Comparison of ENCODE assay signal across 1 cellular context in the genomic region with DNA sequence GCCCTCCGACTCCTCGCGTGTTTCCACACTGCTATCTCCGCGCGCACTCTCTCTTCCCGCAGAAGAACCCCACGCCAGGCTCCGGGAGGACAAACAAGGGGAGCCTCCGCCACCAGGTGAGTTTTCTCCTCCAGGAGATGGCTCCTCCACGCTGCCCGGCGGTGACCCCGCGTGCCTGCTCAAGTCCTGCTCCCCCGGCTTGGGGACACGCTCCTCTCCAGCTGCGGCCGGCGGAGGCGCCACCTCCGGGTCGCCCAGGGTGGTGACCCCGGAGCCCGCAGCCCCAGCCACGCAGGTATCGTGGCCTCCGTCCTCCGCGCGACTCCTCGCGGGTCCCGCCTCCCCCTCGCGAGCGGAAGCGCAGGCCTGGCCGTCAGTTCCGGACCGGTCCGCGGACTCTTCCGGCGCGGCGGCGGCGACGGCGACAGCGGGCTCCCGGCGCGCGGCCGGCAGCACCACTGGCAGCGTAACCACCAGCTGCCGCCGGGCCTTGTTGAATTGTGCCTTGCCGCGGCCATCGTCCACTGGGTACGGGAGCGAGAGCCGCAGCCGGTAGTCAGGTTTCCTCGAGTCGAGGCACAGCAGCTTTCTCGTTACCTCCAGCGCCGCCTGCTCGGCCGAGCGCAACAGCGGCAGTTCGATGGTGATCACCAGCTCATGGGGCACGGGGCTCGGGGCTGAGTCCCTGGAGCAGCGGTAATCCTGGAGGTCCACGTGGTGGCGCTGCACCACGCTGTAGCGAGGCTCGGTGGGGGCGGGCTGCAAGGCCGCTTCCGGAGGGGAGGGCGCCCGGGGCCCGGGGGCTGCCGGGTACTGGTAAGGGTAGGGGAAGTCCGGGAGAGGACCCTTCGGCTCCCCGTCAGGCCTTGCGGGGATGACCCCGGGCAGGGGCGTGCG.
A peak's percentile ranks its signal among the peaks of the same experiment; 100 is the strongest.
TF ChIP-seq lines count a peak whose summit lies in the region.

No MANE protein-coding gene starts in this region.

TF ChIP-seq in K562, 482 proteins besides CTCF, POLR2A, EP300 and RAD21 (continued from another document and continues in another):
- TF ChIP-seq ZNF232 (CRISPR knock-in tag; IDR thresholded peaks at IDR 0.05): no peak
- peak; percentile 81 for TF ChIP-seq CREB1 (IDR thresholded peaks at IDR 0.05)
- TF ChIP-seq CREB1 (CRISPR knock-in tag; IDR thresholded peaks at IDR 0.05): peak; percentile 85
- no peak for TF ChIP-seq RHOXF2B (CRISPR knock-in tag; conservative IDR thresholded peaks at IDR 0.05)
- peak; percentile 45 for TF ChIP-seq PHF20 (IDR thresholded peaks at IDR 0.05; ENCODE audit: partially characterized antibody)
- TF ChIP-seq, protein P1, sequence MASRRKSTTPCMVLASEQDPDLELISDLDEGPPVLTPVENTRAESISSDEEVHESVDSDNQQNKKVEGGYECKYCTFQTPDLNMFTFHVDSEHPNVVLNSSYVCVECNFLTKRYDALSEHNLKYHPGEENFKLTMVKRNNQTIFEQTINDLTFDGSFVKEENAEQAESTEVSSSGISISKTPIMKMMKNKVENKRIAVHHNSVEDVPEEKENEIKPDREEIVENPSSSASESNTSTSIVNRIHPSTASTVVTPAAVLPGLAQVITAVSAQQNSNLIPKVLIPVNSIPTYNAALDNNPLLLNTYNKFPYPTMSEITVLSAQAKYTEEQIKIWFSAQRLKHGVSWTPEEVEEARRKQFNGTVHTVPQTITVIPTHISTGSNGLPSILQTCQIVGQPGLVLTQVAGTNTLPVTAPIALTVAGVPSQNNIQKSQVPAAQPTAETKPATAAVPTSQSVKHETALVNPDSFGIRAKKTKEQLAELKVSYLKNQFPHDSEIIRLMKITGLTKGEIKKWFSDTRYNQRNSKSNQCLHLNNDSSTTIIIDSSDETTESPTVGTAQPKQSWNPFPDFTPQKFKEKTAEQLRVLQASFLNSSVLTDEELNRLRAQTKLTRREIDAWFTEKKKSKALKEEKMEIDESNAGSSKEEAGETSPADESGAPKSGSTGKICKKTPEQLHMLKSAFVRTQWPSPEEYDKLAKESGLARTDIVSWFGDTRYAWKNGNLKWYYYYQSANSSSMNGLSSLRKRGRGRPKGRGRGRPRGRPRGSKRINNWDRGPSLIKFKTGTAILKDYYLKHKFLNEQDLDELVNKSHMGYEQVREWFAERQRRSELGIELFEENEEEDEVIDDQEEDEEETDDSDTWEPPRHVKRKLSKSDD (conservative IDR thresholded peaks at IDR 0.05; ENCODE audit: low read length): no peak
- TF ChIP-seq, protein P2, sequence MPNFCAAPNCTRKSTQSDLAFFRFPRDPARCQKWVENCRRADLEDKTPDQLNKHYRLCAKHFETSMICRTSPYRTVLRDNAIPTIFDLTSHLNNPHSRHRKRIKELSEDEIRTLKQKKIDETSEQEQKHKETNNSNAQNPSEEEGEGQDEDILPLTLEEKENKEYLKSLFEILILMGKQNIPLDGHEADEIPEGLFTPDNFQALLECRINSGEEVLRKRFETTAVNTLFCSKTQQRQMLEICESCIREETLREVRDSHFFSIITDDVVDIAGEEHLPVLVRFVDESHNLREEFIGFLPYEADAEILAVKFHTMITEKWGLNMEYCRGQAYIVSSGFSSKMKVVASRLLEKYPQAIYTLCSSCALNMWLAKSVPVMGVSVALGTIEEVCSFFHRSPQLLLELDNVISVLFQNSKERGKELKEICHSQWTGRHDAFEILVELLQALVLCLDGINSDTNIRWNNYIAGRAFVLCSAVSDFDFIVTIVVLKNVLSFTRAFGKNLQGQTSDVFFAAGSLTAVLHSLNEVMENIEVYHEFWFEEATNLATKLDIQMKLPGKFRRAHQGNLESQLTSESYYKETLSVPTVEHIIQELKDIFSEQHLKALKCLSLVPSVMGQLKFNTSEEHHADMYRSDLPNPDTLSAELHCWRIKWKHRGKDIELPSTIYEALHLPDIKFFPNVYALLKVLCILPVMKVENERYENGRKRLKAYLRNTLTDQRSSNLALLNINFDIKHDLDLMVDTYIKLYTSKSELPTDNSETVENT (CRISPR knock-in tag; IDR thresholded peaks at IDR 0.05): peak; percentile 18; the same call in 1 of the 2 replicates
- TF ChIP-seq PRPF4 (IDR thresholded peaks at IDR 0.05; ENCODE audit: insufficient read depth, low read depth, low read length, poor library complexity, severe bottlenecking): peak; percentile 41
- TF ChIP-seq SAP30 (IDR thresholded peaks at IDR 0.05; ENCODE audit: borderline replicate concordance, insufficient read depth, low read depth, low read length, poor library complexity, severe bottlenecking): no peak
- TF ChIP-seq, protein P3, sequence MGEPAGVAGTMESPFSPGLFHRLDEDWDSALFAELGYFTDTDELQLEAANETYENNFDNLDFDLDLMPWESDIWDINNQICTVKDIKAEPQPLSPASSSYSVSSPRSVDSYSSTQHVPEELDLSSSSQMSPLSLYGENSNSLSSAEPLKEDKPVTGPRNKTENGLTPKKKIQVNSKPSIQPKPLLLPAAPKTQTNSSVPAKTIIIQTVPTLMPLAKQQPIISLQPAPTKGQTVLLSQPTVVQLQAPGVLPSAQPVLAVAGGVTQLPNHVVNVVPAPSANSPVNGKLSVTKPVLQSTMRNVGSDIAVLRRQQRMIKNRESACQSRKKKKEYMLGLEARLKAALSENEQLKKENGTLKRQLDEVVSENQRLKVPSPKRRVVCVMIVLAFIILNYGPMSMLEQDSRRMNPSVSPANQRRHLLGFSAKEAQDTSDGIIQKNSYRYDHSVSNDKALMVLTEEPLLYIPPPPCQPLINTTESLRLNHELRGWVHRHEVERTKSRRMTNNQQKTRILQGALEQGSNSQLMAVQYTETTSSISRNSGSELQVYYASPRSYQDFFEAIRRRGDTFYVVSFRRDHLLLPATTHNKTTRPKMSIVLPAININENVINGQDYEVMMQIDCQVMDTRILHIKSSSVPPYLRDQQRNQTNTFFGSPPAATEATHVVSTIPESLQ (CRISPR knock-in tag; IDR thresholded peaks at IDR 0.05): 0 out of 2 replicates have a peak, but pooled peaks have one; percentile 83
- TF ChIP-seq JUND (IDR thresholded peaks at IDR 0.05; ENCODE audit: borderline replicate concordance, low read depth, low read length): peak; percentile 42; the same call in 1 of the 2 replicates
- no peak; the same call in 2 of the 3 replicates for TF ChIP-seq JUND (tag; IDR thresholded peaks at IDR 0.05; ENCODE audit: borderline replicate concordance, low read depth, low read length)
- TF ChIP-seq ZFP36 (IDR thresholded peaks at IDR 0.05; ENCODE audit: low read depth, low read length, partially characterized antibody): peak; percentile 43
- peak; percentile 14 for TF ChIP-seq MEIS2 (IDR thresholded peaks at IDR 0.05; ENCODE audit: partially characterized antibody)
- no peak for TF ChIP-seq NRF1 (conservative IDR thresholded peaks at IDR 0.05 in 1 of 2, IDR thresholded peaks at IDR 0.05 in 1 of 2)
- peak; percentile 66 for TF ChIP-seq RNF2 (IDR thresholded peaks at IDR 0.05)
- peak; percentile 35; the same call in 1 of the 2 replicates for TF ChIP-seq SOX6 (IDR thresholded peaks at IDR 0.05)
- TF ChIP-seq SPI1 (IDR thresholded peaks at IDR 0.05; ENCODE audit: borderline replicate concordance, low read depth, low read length): 0 out of 2 replicates have a peak, but pooled peaks have one; percentile 4
- peak; percentile 96 for TF ChIP-seq RBFOX2 (IDR thresholded peaks at IDR 0.05; ENCODE audit: low read depth, low read length)
- peak; percentile 82 for TF ChIP-seq SUPT5H (IDR thresholded peaks at IDR 0.05)
- TF ChIP-seq RBM22 (IDR thresholded peaks at IDR 0.05; ENCODE audit: low read depth, low read length, poor library complexity, severe bottlenecking): no peak
- TF ChIP-seq, protein P4, sequence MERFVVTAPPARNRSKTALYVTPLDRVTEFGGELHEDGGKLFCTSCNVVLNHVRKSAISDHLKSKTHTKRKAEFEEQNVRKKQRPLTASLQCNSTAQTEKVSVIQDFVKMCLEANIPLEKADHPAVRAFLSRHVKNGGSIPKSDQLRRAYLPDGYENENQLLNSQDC (CRISPR knock-in tag; IDR thresholded peaks at IDR 0.05): no peak
- TF ChIP-seq ETV1 (tag; conservative IDR thresholded peaks at IDR 0.05; ENCODE audit: low read depth): peak; percentile 94
- peak; percentile 96 for TF ChIP-seq HNRNPLL (IDR thresholded peaks at IDR 0.05; ENCODE audit: low read depth, low read length, poor library complexity, severe bottlenecking)
- 0 out of 2 replicates have a peak, but pooled peaks have one; percentile 22 for TF ChIP-seq ELF2 (CRISPR knock-in tag; IDR thresholded peaks at IDR 0.05)
- TF ChIP-seq HIVEP1 (CRISPR knock-in tag; IDR thresholded peaks at IDR 0.05): no peak
- TF ChIP-seq, protein P5, sequence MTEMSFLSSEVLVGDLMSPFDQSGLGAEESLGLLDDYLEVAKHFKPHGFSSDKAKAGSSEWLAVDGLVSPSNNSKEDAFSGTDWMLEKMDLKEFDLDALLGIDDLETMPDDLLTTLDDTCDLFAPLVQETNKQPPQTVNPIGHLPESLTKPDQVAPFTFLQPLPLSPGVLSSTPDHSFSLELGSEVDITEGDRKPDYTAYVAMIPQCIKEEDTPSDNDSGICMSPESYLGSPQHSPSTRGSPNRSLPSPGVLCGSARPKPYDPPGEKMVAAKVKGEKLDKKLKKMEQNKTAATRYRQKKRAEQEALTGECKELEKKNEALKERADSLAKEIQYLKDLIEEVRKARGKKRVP (CRISPR knock-in tag; IDR thresholded peaks at IDR 0.05): no peak
- TF ChIP-seq ZNF644 (tag; IDR thresholded peaks at IDR 0.05; ENCODE audit: low read depth): no peak
- peak; percentile 92 for TF ChIP-seq GABPA (tag; conservative IDR thresholded peaks at IDR 0.05; ENCODE audit: low read depth)
- peak; percentile 60 for TF ChIP-seq POLR2B (IDR thresholded peaks at IDR 0.05; ENCODE audit: low read depth, partially characterized antibody)
- TF ChIP-seq, protein P6, sequence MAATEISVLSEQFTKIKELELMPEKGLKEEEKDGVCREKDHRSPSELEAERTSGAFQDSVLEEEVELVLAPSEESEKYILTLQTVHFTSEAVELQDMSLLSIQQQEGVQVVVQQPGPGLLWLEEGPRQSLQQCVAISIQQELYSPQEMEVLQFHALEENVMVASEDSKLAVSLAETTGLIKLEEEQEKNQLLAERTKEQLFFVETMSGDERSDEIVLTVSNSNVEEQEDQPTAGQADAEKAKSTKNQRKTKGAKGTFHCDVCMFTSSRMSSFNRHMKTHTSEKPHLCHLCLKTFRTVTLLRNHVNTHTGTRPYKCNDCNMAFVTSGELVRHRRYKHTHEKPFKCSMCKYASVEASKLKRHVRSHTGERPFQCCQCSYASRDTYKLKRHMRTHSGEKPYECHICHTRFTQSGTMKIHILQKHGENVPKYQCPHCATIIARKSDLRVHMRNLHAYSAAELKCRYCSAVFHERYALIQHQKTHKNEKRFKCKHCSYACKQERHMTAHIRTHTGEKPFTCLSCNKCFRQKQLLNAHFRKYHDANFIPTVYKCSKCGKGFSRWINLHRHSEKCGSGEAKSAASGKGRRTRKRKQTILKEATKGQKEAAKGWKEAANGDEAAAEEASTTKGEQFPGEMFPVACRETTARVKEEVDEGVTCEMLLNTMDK (IDR thresholded peaks at IDR 0.05; ENCODE audit: borderline replicate concordance, insufficient read depth, low read depth, low read length, poor library complexity, severe bottlenecking): peak; percentile 83
- peak; percentile 23 for TF ChIP-seq TAF1 (IDR thresholded peaks at IDR 0.05; ENCODE audit: control insufficient read depth, extremely low read depth, insufficient read depth, low read length, severe bottlenecking)
- TF ChIP-seq CXXC5 (CRISPR knock-in tag; IDR thresholded peaks at IDR 0.05): peak; percentile 88
- no peak; the same call in 1 of the 2 replicates for TF ChIP-seq TARDBP (IDR thresholded peaks at IDR 0.05)
- TF ChIP-seq MAZ (CRISPR knock-in tag; conservative IDR thresholded peaks at IDR 0.05 in 1 of 2, IDR thresholded peaks at IDR 0.05 in 1 of 2): peak; percentile 90 to 96
- no peak for TF ChIP-seq GATA2 (CRISPR knock-in tag; IDR thresholded peaks at IDR 0.05)
- TF ChIP-seq NCOA4 (IDR thresholded peaks at IDR 0.05; ENCODE audit: partially characterized antibody): no peak
- TF ChIP-seq FOXM1 (IDR thresholded peaks at IDR 0.05; ENCODE audit: low read depth): no peak
- peak; percentile 73; the same call in 1 of the 2 replicates for TF ChIP-seq FOXM1 (CRISPR knock-in tag; IDR thresholded peaks at IDR 0.05; ENCODE audit: low read depth)
- TF ChIP-seq ZNF766 (CRISPR knock-in tag; conservative IDR thresholded peaks at IDR 0.05): 0 out of 2 replicates have a peak, but pooled peaks have one; percentile 19
- no peak for TF ChIP-seq ZNF79 (CRISPR knock-in tag; IDR thresholded peaks at IDR 0.05; ENCODE audit: low read depth)
- TF ChIP-seq, protein P7, sequence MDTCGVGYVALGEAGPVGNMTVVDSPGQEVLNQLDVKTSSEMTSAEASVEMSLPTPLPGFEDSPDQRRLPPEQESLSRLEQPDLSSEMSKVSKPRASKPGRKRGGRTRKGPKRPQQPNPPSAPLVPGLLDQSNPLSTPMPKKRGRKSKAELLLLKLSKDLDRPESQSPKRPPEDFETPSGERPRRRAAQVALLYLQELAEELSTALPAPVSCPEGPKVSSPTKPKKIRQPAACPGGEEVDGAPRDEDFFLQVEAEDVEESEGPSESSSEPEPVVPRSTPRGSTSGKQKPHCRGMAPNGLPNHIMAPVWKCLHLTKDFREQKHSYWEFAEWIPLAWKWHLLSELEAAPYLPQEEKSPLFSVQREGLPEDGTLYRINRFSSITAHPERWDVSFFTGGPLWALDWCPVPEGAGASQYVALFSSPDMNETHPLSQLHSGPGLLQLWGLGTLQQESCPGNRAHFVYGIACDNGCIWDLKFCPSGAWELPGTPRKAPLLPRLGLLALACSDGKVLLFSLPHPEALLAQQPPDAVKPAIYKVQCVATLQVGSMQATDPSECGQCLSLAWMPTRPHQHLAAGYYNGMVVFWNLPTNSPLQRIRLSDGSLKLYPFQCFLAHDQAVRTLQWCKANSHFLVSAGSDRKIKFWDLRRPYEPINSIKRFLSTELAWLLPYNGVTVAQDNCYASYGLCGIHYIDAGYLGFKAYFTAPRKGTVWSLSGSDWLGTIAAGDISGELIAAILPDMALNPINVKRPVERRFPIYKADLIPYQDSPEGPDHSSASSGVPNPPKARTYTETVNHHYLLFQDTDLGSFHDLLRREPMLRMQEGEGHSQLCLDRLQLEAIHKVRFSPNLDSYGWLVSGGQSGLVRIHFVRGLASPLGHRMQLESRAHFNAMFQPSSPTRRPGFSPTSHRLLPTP (IDR thresholded peaks at IDR 0.05; ENCODE audit: borderline replicate concordance, extremely low read depth, insufficient read length): no peak
- peak; percentile 45; the same call in 1 of the 2 replicates for TF ChIP-seq POLR2H (tag; IDR thresholded peaks at IDR 0.05; ENCODE audit: low read depth)
- TF ChIP-seq, protein P8, sequence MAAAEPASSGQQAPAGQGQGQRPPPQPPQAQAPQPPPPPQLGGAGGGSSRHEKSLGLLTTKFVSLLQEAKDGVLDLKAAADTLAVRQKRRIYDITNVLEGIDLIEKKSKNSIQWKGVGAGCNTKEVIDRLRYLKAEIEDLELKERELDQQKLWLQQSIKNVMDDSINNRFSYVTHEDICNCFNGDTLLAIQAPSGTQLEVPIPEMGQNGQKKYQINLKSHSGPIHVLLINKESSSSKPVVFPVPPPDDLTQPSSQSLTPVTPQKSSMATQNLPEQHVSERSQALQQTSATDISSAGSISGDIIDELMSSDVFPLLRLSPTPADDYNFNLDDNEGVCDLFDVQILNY (CRISPR knock-in tag; IDR thresholded peaks at IDR 0.05): peak; percentile 74; the same call in 1 of the 2 replicates
- peak; percentile 73; the same call in 1 of the 2 replicates for TF ChIP-seq NR1H2 (CRISPR knock-in tag; IDR thresholded peaks at IDR 0.05)
